ENCODE assay signal across 8 cellular contexts in genomic region chr11:63945482-63946163, GRCh38.
DNase-seq lines count a peak whose midpoint lies in the region; ATAC-seq, FAIRE-seq and TF ChIP-seq lines count a peak whose summit lies in the region.

No MANE protein-coding gene starts in this region.

- FAIRE-seq in H54 (lab: Jason Lieb, UNC) = no peak

- ATAC-seq in HG03280 (IDR thresholded peaks at IDR 0.05; ENCODE audit: unreplicated experiment) = no peak

- TF ChIP-seq POLR2A in H54 (IDR thresholded peaks at IDR 0.05; ENCODE audit: low read depth, low read length) = no peak

- peak; percentile 35 to 62 for DNase-seq in AML-193 (lab: John Stamatoyannopoulos, UW)
- DNase-seq in H54 (ENCODE audit: insufficient read length, low spot score) = peak; percentile 72
- peak; percentile 62 to 88 for DNase-seq in NCI-H446 (lab: John Stamatoyannopoulos, UW)
- peak; percentile 46 for DNase-seq in activated CD4-positive, alpha-beta T cell treated with anti-CD3 and anti-CD28 coated beads, Interleukin-2, amount 50 U/mL, for 1 hour
- peak; percentile 8 for DNase-seq in effector CD8-positive, alpha-beta T cell (lab: John Stamatoyannopoulos, UW)
- DNase-seq in medulla oblongata (ENCODE audit: extremely low spot score) = peak; percentile 90
- DNase-seq in stimulated activated CD4-positive, alpha-beta T cell treated with anti-CD3 and anti-CD28 coated beads, TNF-alpha, amount 100 ng/mL, for 48 hours (ENCODE audit: low read depth in 3 of 3) = peak in 2 of 3 donors; percentile 20 to 36

Comparison
In these comparisons a context has a peak if more than half of its experiments do, and no peak if none do; other contexts are left out.
1. DNase-seq: peak in every context shown above with its lines; median percentile 90 in medulla oblongata; 75 in NCI-H446; 72 in H54; 48 in AML-193; 46 in activated CD4-positive, alpha-beta T cell treated with anti-CD3 and anti-CD28 coated beads, Interleukin-2, amount 50 U/mL, for 1 hour; 28 in stimulated activated CD4-positive, alpha-beta T cell treated with anti-CD3 and anti-CD28 coated beads, TNF-alpha, amount 100 ng/mL, for 48 hours; 8 in effector CD8-positive, alpha-beta T cell.